ENCODE assay signal across 9 cellular contexts in genomic region chr12:75977590-75977951, GRCh38. TPM values are rescaled to one million over a fixed set of nuclear protein-coding genes. Genes with fewer than 3 reads are reported as not detected.
DNase-seq lines count a peak whose midpoint lies in the region; ATAC-seq and TF ChIP-seq lines count a peak whose summit lies in the region.
"Had no signal": no experiment of that assay in that cellular context is flagged by ENCODE, and none has a peak within 500 bp of the region (broad histone marks: within the 10 kb centered on the region; RNA-seq: fewer than 3 reads in every experiment).

No MANE protein-coding gene starts in this region.

- H3K4me3 ChIP-seq in heart right ventricle (no peak overlapping the region), SK-N-MC (0 out of 2 replicates have a peak overlapping the region, but pooled peaks have one; percentile 24), urinary bladder (ENCODE audit: low read depth, low read length) (no peak overlapping the region)

- H3K36me3 ChIP-seq in heart right ventricle (no peaks in the 10 kb centered on the region), SK-N-MC (ENCODE audit: insufficient read depth, low read length) (no peaks in the 10 kb centered on the region), urinary bladder (ENCODE audit: insufficient read depth) (no peaks in the 10 kb centered on the region)

- no peak for TF ChIP-seq CTCF in heart right ventricle (IDR thresholded peaks at IDR 0.05)

- H3K27me3 ChIP-seq in heart right ventricle, result no peaks in the 10 kb centered on the region
- no peaks in the 10 kb centered on the region for H3K27me3 ChIP-seq in layer of hippocampus (ENCODE audit: control insufficient read depth, insufficient read depth, low read length)

- intact Hi-C loops in heart right ventricle (cut with DNase I), result no loop called here
- intact Hi-C loops in Right ventricle myocardium superior (cut with DNase I), result no loop called here

- ATAC-seq in heart right ventricle, result peak in 4 of 8 donors; percentile 4 to 12 (median 7)
- ATAC-seq in Right ventricle myocardium superior (ENCODE audit: poor library complexity), result no peak

- H3K9ac ChIP-seq in SK-N-MC (ENCODE audit: insufficient read length), result no peak overlapping the region

- no peaks in the 10 kb centered on the region for H3K9me3 ChIP-seq in heart right ventricle
- H3K9me3 ChIP-seq in SK-N-MC (ENCODE audit: low read depth, low read length), result no peaks in the 10 kb centered on the region

- H3K4me1 ChIP-seq in heart right ventricle (peaks cover 6 to 75% (median 25%) of the 10 kb centered on the region in 9 donors), urinary bladder (ENCODE audit: insufficient read depth) (no peaks in the 10 kb centered on the region)

- WGBS in heart right ventricle, 2 donors, result 74 to 79% methylated on average over 5 of the region's 5 CpGs
- WGBS in urinary bladder, result 67% methylated on average over 5 of the region's 5 CpGs

- H3K27ac ChIP-seq in heart right ventricle (peak overlapping the region in 9 of 10 donors; percentile 46 to 86 (median 65)), SK-N-MC (peak overlapping the region; percentile 65), layer of hippocampus (ENCODE audit: low read depth, low read length) (peak overlapping the region; percentile 36), urinary bladder (ENCODE audit: low read depth) (peak overlapping the region; percentile 54)

- no peak for DNase-seq in heart right ventricle
- no peak for DNase-seq in Right ventricle myocardium superior
- DNase-seq in SK-N-MC (ENCODE audit: low read depth, low spot score), result no peak
- no peak for DNase-seq in NCI-H1436 treated with DMSO at 0.1 percent for 48 hours (lab: John Stamatoyannopoulos, UW)
- DNase-seq in medulla oblongata (ENCODE audit: extremely low spot score), result no peak
- DNase-seq in iPS-NIHi7 (ENCODE audit: extremely low spot score), result no peak
- DNase-seq: NCI-H187 had no signal

RNA-seq across cellular contexts. Expression of gene PHLDA1, which starts 54.0 kb away (rescaled TPM):
- total RNA-seq in heart right ventricle (10 to 100 TPM in 8 of 10 donors, 1 to 10 TPM in 2; 1.5 to 43.5 (median 23.3) TPM), Right ventricle myocardium superior (6.6 TPM), urinary bladder (26.4 TPM)
- polyA plus RNA-seq in heart right ventricle (1 to 10 TPM; 2.5 to 4.7 TPM), urinary bladder (9.8 TPM)
